In the genomic region with DNA sequence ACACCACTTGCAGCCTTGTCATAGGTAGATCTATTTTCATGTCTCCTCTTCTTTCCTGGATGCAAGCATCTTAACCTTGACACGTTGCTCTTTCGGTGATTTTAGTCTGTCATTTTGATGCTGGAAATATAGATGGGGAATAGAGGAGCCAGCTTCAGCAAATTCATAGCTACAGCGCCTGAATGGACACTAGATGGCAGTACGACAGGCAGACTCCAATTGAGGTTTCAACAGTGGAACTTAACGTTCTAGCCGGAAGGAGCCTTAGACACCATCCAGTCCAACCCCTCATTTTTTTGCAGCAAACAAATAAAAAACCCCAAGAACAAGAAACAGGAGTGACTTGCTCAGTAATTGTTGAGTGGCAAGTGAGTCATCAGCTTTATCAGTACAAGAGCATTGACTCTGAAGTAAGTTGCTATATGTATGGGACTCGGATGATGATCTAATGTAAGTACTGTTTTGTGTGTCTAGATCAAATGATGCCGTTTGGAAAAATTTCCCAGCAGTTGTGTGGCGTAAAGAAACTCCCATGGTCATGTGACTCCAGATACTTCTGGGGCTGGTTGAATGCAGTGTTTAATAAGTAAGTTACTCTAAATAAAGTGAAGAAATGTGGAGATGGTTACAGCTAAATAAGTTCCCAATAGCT, we compare ENCODE assay signal across 1 cellular context.
TF ChIP-seq lines count a peak whose summit lies in the region.

No MANE protein-coding gene starts in this region.

TF ChIP-seq in HEK293, 187 proteins besides CTCF, POLR2A, EP300 and RAD21 (continued from another document and continues in another):
- TF ChIP-seq, protein P1, sequence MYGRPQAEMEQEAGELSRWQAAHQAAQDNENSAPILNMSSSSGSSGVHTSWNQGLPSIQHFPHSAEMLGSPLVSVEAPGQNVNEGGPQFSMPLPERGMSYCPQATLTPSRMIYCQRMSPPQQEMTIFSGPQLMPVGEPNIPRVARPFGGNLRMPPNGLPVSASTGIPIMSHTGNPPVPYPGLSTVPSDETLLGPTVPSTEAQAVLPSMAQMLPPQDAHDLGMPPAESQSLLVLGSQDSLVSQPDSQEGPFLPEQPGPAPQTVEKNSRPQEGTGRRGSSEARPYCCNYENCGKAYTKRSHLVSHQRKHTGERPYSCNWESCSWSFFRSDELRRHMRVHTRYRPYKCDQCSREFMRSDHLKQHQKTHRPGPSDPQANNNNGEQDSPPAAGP (tag by site-specific recombination; IDR thresholded peaks at IDR 0.05): 0 out of 2 replicates have a peak, but pooled peaks have one; percentile 31
- no peak for TF ChIP-seq ZNF658 (tag by site-specific recombination; IDR thresholded peaks at IDR 0.05)
- no peak for TF ChIP-seq ZNF132 (tag by site-specific recombination; IDR thresholded peaks at IDR 0.05; ENCODE audit: borderline replicate concordance)
- TF ChIP-seq ZNF449 (tag by site-specific recombination; IDR thresholded peaks at IDR 0.05): 0 out of 2 replicates have a peak, but pooled peaks have one; percentile 14
- no peak for TF ChIP-seq ZNF670 (tag by site-specific recombination; IDR thresholded peaks at IDR 0.05; ENCODE audit: low read depth)
- TF ChIP-seq ZNF16 (tag by site-specific recombination; IDR thresholded peaks at IDR 0.05; ENCODE audit: low read depth): no peak
- no peak for TF ChIP-seq ZNF664 (tag by site-specific recombination; IDR thresholded peaks at IDR 0.05)
- TF ChIP-seq GFI1B (tag by site-specific recombination; IDR thresholded peaks at IDR 0.05): no peak
- no peak for TF ChIP-seq ZNF544 (tag by site-specific recombination; IDR thresholded peaks at IDR 0.05)
- TF ChIP-seq ZNF366 (tag by site-specific recombination; conservative IDR thresholded peaks at IDR 0.05): peak; percentile 84
- no peak for TF ChIP-seq ZNF19 (tag by site-specific recombination; IDR thresholded peaks at IDR 0.05; ENCODE audit: low read depth)
- no peak for TF ChIP-seq ZNF169 (tag by site-specific recombination; IDR thresholded peaks at IDR 0.05)
- no peak for TF ChIP-seq ZNF112 (tag by site-specific recombination; IDR thresholded peaks at IDR 0.05)
- TF ChIP-seq ZNF660 (tag by site-specific recombination; IDR thresholded peaks at IDR 0.05): peak; percentile 91
- no peak for TF ChIP-seq ZNF549 (tag by site-specific recombination; IDR thresholded peaks at IDR 0.05)
- TF ChIP-seq, protein P2, sequence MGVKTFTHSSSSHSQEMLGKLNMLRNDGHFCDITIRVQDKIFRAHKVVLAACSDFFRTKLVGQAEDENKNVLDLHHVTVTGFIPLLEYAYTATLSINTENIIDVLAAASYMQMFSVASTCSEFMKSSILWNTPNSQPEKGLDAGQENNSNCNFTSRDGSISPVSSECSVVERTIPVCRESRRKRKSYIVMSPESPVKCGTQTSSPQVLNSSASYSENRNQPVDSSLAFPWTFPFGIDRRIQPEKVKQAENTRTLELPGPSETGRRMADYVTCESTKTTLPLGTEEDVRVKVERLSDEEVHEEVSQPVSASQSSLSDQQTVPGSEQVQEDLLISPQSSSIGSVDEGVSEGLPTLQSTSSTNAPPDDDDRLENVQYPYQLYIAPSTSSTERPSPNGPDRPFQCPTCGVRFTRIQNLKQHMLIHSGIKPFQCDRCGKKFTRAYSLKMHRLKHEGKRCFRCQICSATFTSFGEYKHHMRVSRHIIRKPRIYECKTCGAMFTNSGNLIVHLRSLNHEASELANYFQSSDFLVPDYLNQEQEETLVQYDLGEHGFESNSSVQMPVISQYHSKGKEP (tag by site-specific recombination; IDR thresholded peaks at IDR 0.05): no peak
- TF ChIP-seq ZNF223 (tag by site-specific recombination; IDR thresholded peaks at IDR 0.05): no peak
- TF ChIP-seq ZNF560 (tag by site-specific recombination; IDR thresholded peaks at IDR 0.05; ENCODE audit: borderline replicate concordance): no peak
- TF ChIP-seq HIC1 (tag by site-specific recombination; IDR thresholded peaks at IDR 0.05): peak; percentile 67; the same call in 1 of the 2 replicates
- TF ChIP-seq ZNF292 (tag by site-specific recombination; IDR thresholded peaks at IDR 0.05; ENCODE audit: borderline replicate concordance, low read depth): no peak
- TF ChIP-seq ZNF76 (tag by site-specific recombination; IDR thresholded peaks at IDR 0.05; ENCODE audit: borderline replicate concordance, low read depth): 0 out of 2 replicates have a peak, but pooled peaks have one; percentile 33
- TF ChIP-seq ZFP37 (tag by site-specific recombination; IDR thresholded peaks at IDR 0.05): no peak
- no peak; the same call in 1 of the 2 replicates for TF ChIP-seq ZNF391 (tag by site-specific recombination; IDR thresholded peaks at IDR 0.05; ENCODE audit: borderline replicate concordance, low read depth)
- TF ChIP-seq ZFP69B (tag by site-specific recombination; IDR thresholded peaks at IDR 0.05): 0 out of 2 replicates have a peak, but pooled peaks have one; percentile 18
- no peak for TF ChIP-seq ZNF175 (tag by site-specific recombination; IDR thresholded peaks at IDR 0.05)
- no peak for TF ChIP-seq ZNF157 (tag by site-specific recombination; IDR thresholded peaks at IDR 0.05)
- peak; percentile 52 for TF ChIP-seq KLF10 (tag by site-specific recombination; IDR thresholded peaks at IDR 0.05)
- no peak for TF ChIP-seq ZNF121 (tag by site-specific recombination; IDR thresholded peaks at IDR 0.05)
- TF ChIP-seq TSHZ1 (tag by site-specific recombination; IDR thresholded peaks at IDR 0.05; ENCODE audit: borderline replicate concordance): peak; percentile 61; the same call in 1 of the 2 replicates
- no peak for TF ChIP-seq ZBTB1 (tag by site-specific recombination; IDR thresholded peaks at IDR 0.05)
- no peak for TF ChIP-seq ZNF302 (tag by site-specific recombination; IDR thresholded peaks at IDR 0.05; ENCODE audit: low read depth)
- no peak for TF ChIP-seq RBAK (tag by site-specific recombination; IDR thresholded peaks at IDR 0.05)
- TF ChIP-seq, protein P3, sequence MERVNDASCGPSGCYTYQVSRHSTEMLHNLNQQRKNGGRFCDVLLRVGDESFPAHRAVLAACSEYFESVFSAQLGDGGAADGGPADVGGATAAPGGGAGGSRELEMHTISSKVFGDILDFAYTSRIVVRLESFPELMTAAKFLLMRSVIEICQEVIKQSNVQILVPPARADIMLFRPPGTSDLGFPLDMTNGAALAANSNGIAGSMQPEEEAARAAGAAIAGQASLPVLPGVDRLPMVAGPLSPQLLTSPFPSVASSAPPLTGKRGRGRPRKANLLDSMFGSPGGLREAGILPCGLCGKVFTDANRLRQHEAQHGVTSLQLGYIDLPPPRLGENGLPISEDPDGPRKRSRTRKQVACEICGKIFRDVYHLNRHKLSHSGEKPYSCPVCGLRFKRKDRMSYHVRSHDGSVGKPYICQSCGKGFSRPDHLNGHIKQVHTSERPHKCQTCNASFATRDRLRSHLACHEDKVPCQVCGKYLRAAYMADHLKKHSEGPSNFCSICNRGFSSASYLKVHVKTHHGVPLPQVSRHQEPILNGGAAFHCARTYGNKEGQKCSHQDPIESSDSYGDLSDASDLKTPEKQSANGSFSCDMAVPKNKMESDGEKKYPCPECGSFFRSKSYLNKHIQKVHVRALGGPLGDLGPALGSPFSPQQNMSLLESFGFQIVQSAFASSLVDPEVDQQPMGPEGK (tag by site-specific recombination; IDR thresholded peaks at IDR 0.05): peak; percentile 47; the same call in 1 of the 2 replicates
- TF ChIP-seq ZNF311 (tag by site-specific recombination; IDR thresholded peaks at IDR 0.05; ENCODE audit: borderline replicate concordance): no peak
- no peak for TF ChIP-seq GLIS2 (tag by site-specific recombination; IDR thresholded peaks at IDR 0.05)
- no peak for TF ChIP-seq ZNF140 (tag by site-specific recombination; IDR thresholded peaks at IDR 0.05)
- peak; percentile 61 for TF ChIP-seq ZBTB20 (tag by site-specific recombination; IDR thresholded peaks at IDR 0.05)
- TF ChIP-seq, protein P4, sequence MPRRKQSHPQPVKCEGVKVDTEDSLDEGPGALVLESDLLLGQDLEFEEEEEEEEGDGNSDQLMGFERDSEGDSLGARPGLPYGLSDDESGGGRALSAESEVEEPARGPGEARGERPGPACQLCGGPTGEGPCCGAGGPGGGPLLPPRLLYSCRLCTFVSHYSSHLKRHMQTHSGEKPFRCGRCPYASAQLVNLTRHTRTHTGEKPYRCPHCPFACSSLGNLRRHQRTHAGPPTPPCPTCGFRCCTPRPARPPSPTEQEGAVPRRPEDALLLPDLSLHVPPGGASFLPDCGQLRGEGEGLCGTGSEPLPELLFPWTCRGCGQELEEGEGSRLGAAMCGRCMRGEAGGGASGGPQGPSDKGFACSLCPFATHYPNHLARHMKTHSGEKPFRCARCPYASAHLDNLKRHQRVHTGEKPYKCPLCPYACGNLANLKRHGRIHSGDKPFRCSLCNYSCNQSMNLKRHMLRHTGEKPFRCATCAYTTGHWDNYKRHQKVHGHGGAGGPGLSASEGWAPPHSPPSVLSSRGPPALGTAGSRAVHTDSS (tag by site-specific recombination; IDR thresholded peaks at IDR 0.05): no peak
- no peak; the same call in 1 of the 2 replicates for TF ChIP-seq ZNF398 (tag by site-specific recombination; IDR thresholded peaks at IDR 0.05)
- TF ChIP-seq ZNF521 (tag by site-specific recombination; IDR thresholded peaks at IDR 0.05): no peak
- TF ChIP-seq ZBTB48 (tag by site-specific recombination; IDR thresholded peaks at IDR 0.05): no peak
- no peak for TF ChIP-seq ZNF548 (tag by site-specific recombination; IDR thresholded peaks at IDR 0.05)
- TF ChIP-seq, protein P5, sequence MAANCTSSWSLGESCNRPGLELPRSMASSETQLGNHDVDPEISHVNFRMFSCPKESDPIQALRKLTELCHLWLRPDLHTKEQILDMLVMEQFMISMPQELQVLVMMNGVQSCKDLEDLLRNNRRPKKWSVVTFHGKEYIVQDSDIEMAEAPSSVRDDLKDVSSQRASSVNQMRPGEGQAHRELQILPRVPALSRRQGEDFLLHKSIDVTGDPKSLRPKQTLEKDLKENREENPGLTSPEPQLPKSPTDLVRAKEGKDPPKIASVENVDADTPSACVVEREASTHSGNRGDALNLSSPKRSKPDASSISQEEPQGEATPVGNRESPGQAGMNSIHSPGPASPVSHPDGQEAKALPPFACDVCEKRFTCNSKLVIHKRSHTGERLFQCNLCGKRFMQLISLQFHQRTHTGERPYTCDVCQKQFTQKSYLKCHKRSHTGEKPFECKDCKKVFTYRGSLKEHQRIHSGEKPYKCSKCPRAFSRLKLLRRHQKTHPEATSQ (tag by site-specific recombination; IDR thresholded peaks at IDR 0.05): no peak
